In the genomic region with DNA sequence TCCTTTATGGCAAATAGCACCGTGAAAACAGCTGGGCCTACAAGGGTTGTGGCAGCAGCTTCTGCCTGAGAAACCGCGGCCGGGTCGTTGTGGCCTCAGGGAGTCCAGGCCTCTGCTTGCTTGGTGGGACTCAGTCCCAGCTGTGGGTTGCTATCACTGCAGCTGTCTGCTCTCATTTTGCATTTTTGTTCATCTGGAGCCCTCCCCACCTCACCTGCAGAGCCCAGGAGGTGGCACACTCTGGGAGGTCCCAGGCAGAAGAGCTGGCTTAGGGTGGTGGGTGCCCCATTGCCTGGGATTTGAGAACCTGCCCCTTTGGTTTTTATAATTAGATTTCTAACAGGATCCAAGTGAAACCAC, we compare ENCODE assay signal across 8 cellular contexts.
A peak's percentile ranks its signal among the peaks of the same experiment; 100 is the strongest.
DNase-seq lines count a peak whose midpoint lies in the region; ATAC-seq, FAIRE-seq and TF ChIP-seq lines count a peak whose summit lies in the region.
"Had no signal": no experiment of that assay in that cellular context is flagged by ENCODE, and none has a peak within 500 bp of the region (broad histone marks: within the 10 kb centered on the region; RNA-seq: fewer than 3 reads in every experiment).

No MANE protein-coding gene starts in this region.

- H2AK5ac ChIP-seq in H9 (ENCODE audit: insufficient read length, low read length), result no peak overlapping the region

- no peak overlapping the region for H3K56ac ChIP-seq in H9 (ENCODE audit: insufficient read length, low read depth, low read length)

- H4K91ac ChIP-seq in H9 (ENCODE audit: insufficient read length, low read depth, low read length), result no peak overlapping the region

- ATAC-seq in GM19351 (IDR thresholded peaks at IDR 0.05; ENCODE audit: unreplicated experiment) (peak; percentile 42), HG02885 (IDR thresholded peaks at IDR 0.05; ENCODE audit: poor library complexity, unreplicated experiment) (peak; percentile 30), activated B cell treated with CpG ODN at 0.5 μM for 24 hours (ENCODE audit: low read depth) (peak; percentile 29)

- DNase-seq in activated B cell treated with CpG ODN at 0.5 μM for 24 hours, result no peak
- no peak for DNase-seq in H9
- no peak for DNase-seq in AML-193 (lab: John Stamatoyannopoulos, UW)
- no peak for DNase-seq in H54 (ENCODE audit: insufficient read length, low spot score)
- DNase-seq: amygdala had no signal

- H3K14ac ChIP-seq in H9 (ENCODE audit: insufficient read depth, low read length), result no peak overlapping the region

- CTCF ChIA-PET in activated B cell treated with CpG ODN at 0.5 μM for 24 hours (lab: Charles Lee), result interaction anchor here (1.2 to 1.5 kb wide), 3 partner anchors 119 to 146 kb away, joined by 3 to 7 read pairs (median 3); no protein-coding TSS in a partner anchor

- intact Hi-C loops in activated B cell treated with CpG ODN at 0.5 μM for 24 hours (cut with micrococcal nuclease), result loop anchor here (5.0 to 10.0 kb wide), 3 partner anchors 39 to 172 kb away; no protein-coding TSS in a partner anchor

- H3K4me3 ChIP-seq in parathyroid adenoma (ENCODE audit: low read depth, low read length), result no peak overlapping the region

- no peak overlapping the region for H3K9ac ChIP-seq in parathyroid adenoma
- H3K9ac ChIP-seq in H9 (ENCODE audit: extremely low read depth, insufficient read length, low read length), result no peak overlapping the region

- H3K36me3 Mint-ChIP-seq in activated B cell treated with CpG ODN at 0.5 μM for 24 hours (ENCODE audit: low read depth) (no peaks in the 10 kb centered on the region), H9 (ENCODE audit: insufficient read depth in 1 of 3, low read depth in 3 of 3) (no peaks in the 10 kb centered on the region; a peak in 1 of 7 replicates)

- H2AFZ ChIP-seq in parathyroid adenoma (peak overlapping the region; percentile 27), H9 (ENCODE audit: low read length) (no peak overlapping the region)

- H3T11ph ChIP-seq in H9 (ENCODE audit: low read length), result no peak overlapping the region

- H3K9me3 Mint-ChIP-seq in activated B cell treated with CpG ODN at 0.5 μM for 24 hours, result no peaks in the 10 kb centered on the region
- no peaks in the 10 kb centered on the region; a peak in 1 of 5 replicates for H3K9me3 Mint-ChIP-seq in H9

- H3K27ac Mint-ChIP-seq in activated B cell treated with CpG ODN at 0.5 μM for 24 hours, result peak overlapping the region; percentile 65
- H3K27ac Mint-ChIP-seq in H9, result no peak overlapping the region

- no peaks in the 10 kb centered on the region for H3K23me2 ChIP-seq in H9 (ENCODE audit: insufficient read length, low read depth, low read length, poor library complexity, severe bottlenecking)

- H3K79me2 ChIP-seq in parathyroid adenoma (no peaks in the 10 kb centered on the region), H9 (ENCODE audit: insufficient read depth, low read length) (no peaks in the 10 kb centered on the region)

- no peak overlapping the region for H2BK20ac ChIP-seq in H9 (ENCODE audit: low read depth, low read length, poor library complexity, severe bottlenecking)

- H3K27ac ChIP-seq in parathyroid adenoma, result no peak overlapping the region
- no peak overlapping the region for H3K27ac ChIP-seq in H9 (ENCODE audit: insufficient read length, low read depth, low read length)

- H3K18ac ChIP-seq in H9 (ENCODE audit: insufficient read length, low read depth, low read length), result no peak overlapping the region

- H4K20me1 ChIP-seq in H9 (ENCODE audit: control insufficient read depth, insufficient read depth, insufficient read length), result no peaks in the 10 kb centered on the region

- H3K4me3 Mint-ChIP-seq in activated B cell treated with CpG ODN at 0.5 μM for 24 hours (no peak overlapping the region), H9 (no peak overlapping the region)

- H3K27me3 Mint-ChIP-seq in activated B cell treated with CpG ODN at 0.5 μM for 24 hours (no peaks in the 10 kb centered on the region), H9 (ENCODE audit: low read depth) (peaks cover 14% of the 10 kb centered on the region)

- no peak for TF ChIP-seq POLR2A in H54 (IDR thresholded peaks at IDR 0.05; ENCODE audit: low read depth, low read length)

- H3K4me2 ChIP-seq in parathyroid adenoma (ENCODE audit: low read length) (no peak overlapping the region), H9 (ENCODE audit: insufficient read depth, insufficient read length, low read length) (no peak overlapping the region)

- FAIRE-seq in H54 (lab: Jason Lieb, UNC), result no peak

- peaks cover 56% of the 10 kb centered on the region for H3K4me1 Mint-ChIP-seq in activated B cell treated with CpG ODN at 0.5 μM for 24 hours
- H3K4me1 Mint-ChIP-seq in H9, result peaks cover 25 to 31% of the 10 kb centered on the region in 2 experiments

- no peak overlapping the region for H2BK12ac ChIP-seq in H9 (ENCODE audit: insufficient read length, low read depth, low read length)

- H3K23ac ChIP-seq in H9 (ENCODE audit: insufficient read length, low read depth, low read length), result no peak overlapping the region

- no peaks in the 10 kb centered on the region for H3K36me3 ChIP-seq in parathyroid adenoma (ENCODE audit: control insufficient read depth, insufficient read depth, low read length)

- no peak overlapping the region for H4K8ac ChIP-seq in H9 (replicated peaks; ENCODE audit: insufficient read length, low read depth, low read length)

- peaks cover 15% of the 10 kb centered on the region for H3K4me1 ChIP-seq in parathyroid adenoma
- no peaks in the 10 kb centered on the region; the same call in none of the 2 replicates for H3K4me1 ChIP-seq in H9 (ENCODE audit: insufficient read depth, low read length)

- TF ChIP-seq CTCF in activated B cell treated with CpG ODN at 0.5 μM for 24 hours (IDR thresholded peaks at IDR 0.05), result no peak
- no peak for TF ChIP-seq CTCF in parathyroid adenoma (IDR thresholded peaks at IDR 0.05)
- no peak for TF ChIP-seq CTCF in H9 (conservative IDR thresholded peaks at IDR 0.05)

- H3K4ac ChIP-seq in H9 (ENCODE audit: low read depth, low read length), result no peak overlapping the region

- H3K27me3 ChIP-seq in parathyroid adenoma (ENCODE audit: control insufficient read depth, insufficient read depth, low read length) (no peaks in the 10 kb centered on the region), H9 (ENCODE audit: insufficient read depth, low read length) (no peaks in the 10 kb centered on the region)

- no CpG with 5 or more reads among the region's 5 CpGs for WGBS in H9 (ENCODE audit: extremely low coverage, insufficient read length, low lambda C conversion rate)

- no peak overlapping the region for H4K5ac ChIP-seq in H9 (ENCODE audit: insufficient read length, low read depth, low read length)

- H3K9me3 ChIP-seq in parathyroid adenoma (ENCODE audit: control insufficient read depth, low read length) (no peaks in the 10 kb centered on the region), H9 (ENCODE audit: control insufficient read depth, low read depth, low read length) (no peaks in the 10 kb centered on the region)

- no peak overlapping the region for H2BK5ac ChIP-seq in H9 (ENCODE audit: insufficient read length, low read length)

- POLR2A ChIA-PET in activated B cell treated with CpG ODN at 0.5 μM for 24 hours (lab: Charles Lee), result interaction anchor here (0.9 to 1.2 kb wide), 3 partner anchors 9 to 72 kb away, joined by 3 read pairs; no protein-coding TSS in a partner anchor

- H3K79me1 ChIP-seq in H9 (ENCODE audit: insufficient read depth, low read depth, low read length, poor library complexity, severe bottlenecking), result no peaks in the 10 kb centered on the region

- H2BK120ac ChIP-seq in H9 (ENCODE audit: low read depth, low read length, poor library complexity, severe bottlenecking), result no peak overlapping the region

- no peak overlapping the region for H2BK15ac ChIP-seq in H9 (ENCODE audit: low read depth, low read length)
